21 cellular contexts compared by ENCODE assay signal in genomic region chr10:56258378-56258777, GRCh38.
DNase-seq lines count a peak whose midpoint lies in the region; ATAC-seq, FAIRE-seq and TF ChIP-seq lines count a peak whose summit lies in the region.
"Had no signal": no experiment of that assay in that cellular context is flagged by ENCODE, and none has a peak within 500 bp of the region (broad histone marks: within the 10 kb centered on the region; RNA-seq: fewer than 3 reads in every experiment).

No MANE protein-coding gene starts in this region.

- 55 to 66% methylated on average over 2 of the region's 2 CpGs for WGBS in heart right ventricle, 2 donors

- peaks cover 0 to 14% (median 0%) of the 10 kb centered on the region in 11 donors for H3K9me3 ChIP-seq in heart right ventricle
- H3K9me3 ChIP-seq: BLaER1 had no signal

- H3K36me3 ChIP-seq in heart right ventricle, result no peaks in the 10 kb centered on the region
- H3K36me3 ChIP-seq in GM23338 (ENCODE audit: insufficient read depth), result no peaks in the 10 kb centered on the region
- H3K36me3 ChIP-seq: BLaER1 had no signal

- DNase-seq in GM12891 (ENCODE audit: insufficient read length, low spot score), result no peak
- DNase-seq in OCI-M1 (lab: John Stamatoyannopoulos, UW), result peak; percentile 25
- DNase-seq in heart right ventricle, result no peak
- no peak for DNase-seq in GM23338 (ENCODE audit: low spot score)
- DNase-seq: CD4-positive, alpha-beta T cell; NCI-H1105 treated with DMSO at 0.1 percent for 48 hours; NCI-H146; NCI-H1930; NCI-H446; NCI-H524 treated with DMSO at 0.1 percent for 48 hours; NCI-H774; SHP77; T-cell had no signal

- no peaks in the 10 kb centered on the region for H3F3A ChIP-seq in GM23338 (replicated peaks; ENCODE audit: low read depth)

- H3K9me3 Mint-ChIP-seq in GM23338, result no peaks in the 10 kb centered on the region; the same call in 1 of the 3 replicates
- H3K9me3 Mint-ChIP-seq: CD4-positive, alpha-beta T cell had no signal

- H3K4me3 Mint-ChIP-seq in GM23338, result no peak overlapping the region
- H3K4me3 Mint-ChIP-seq: CD4-positive, alpha-beta T cell; T-cell had no signal

- H3K27ac ChIP-seq in heart right ventricle, result no peak overlapping the region
- no peak overlapping the region for H3K27ac ChIP-seq in GM23338 (ENCODE audit: low read depth)
- H3K27ac ChIP-seq: BLaER1, RWPE1 had no signal

- no peak overlapping the region for H2AFZ ChIP-seq in GM23338

- FAIRE-seq in GM12891 (lab: Jason Lieb, UNC), result no peak
- FAIRE-seq: G401.6 had no signal

- ATAC-seq in GM18868 (IDR thresholded peaks at IDR 0.05; ENCODE audit: unreplicated experiment) (peak; percentile 58), HG03565 (IDR thresholded peaks at IDR 0.05; ENCODE audit: unreplicated experiment) (peak; percentile 64), heart right ventricle (no peak), GM23338 (no peak), HG02610 (IDR thresholded peaks at IDR 0.05; ENCODE audit: unreplicated experiment) (no peak)
- ATAC-seq: HCT116, Panc1, T-cell had no signal

- H3K4me3 ChIP-seq in heart right ventricle (no peak overlapping the region), GM23338 (no peak overlapping the region)
- H3K4me3 ChIP-seq: BLaER1 had no signal

- TF ChIP-seq CTCF in heart right ventricle (IDR thresholded peaks at IDR 0.05) (no peak), GM23338 (conservative IDR thresholded peaks at IDR 0.05; ENCODE audit: low read depth in 2 of 2) (no peak)

- no peaks in the 10 kb centered on the region for H3K79me2 ChIP-seq in GM23338 (replicated peaks; ENCODE audit: insufficient read depth)

- peaks cover 2% of the 10 kb centered on the region for H3K27me3 Mint-ChIP-seq in GM23338 (ENCODE audit: insufficient read depth, low read depth, poor library complexity)
- H3K27me3 Mint-ChIP-seq: CD4-positive, alpha-beta T cell; T-cell had no signal

- no peaks in the 10 kb centered on the region for H4K20me1 ChIP-seq in GM23338 (replicated peaks; ENCODE audit: insufficient read depth)
- H4K20me1 ChIP-seq: BLaER1 had no signal

- H3K27me3 ChIP-seq in heart right ventricle (no peaks in the 10 kb centered on the region), GM23338 (ENCODE audit: insufficient read depth) (no peaks in the 10 kb centered on the region)
- H3K27me3 ChIP-seq: BLaER1 had no signal

- H3K4me1 Mint-ChIP-seq in GM23338, result no peaks in the 10 kb centered on the region
- H3K4me1 Mint-ChIP-seq: T-cell had no signal

- no peak overlapping the region for H3K4me2 ChIP-seq in GM23338
- H3K4me2 ChIP-seq: BLaER1 had no signal

- H3K27ac Mint-ChIP-seq in GM23338, result no peak overlapping the region
- H3K27ac Mint-ChIP-seq: CD4-positive, alpha-beta T cell; T-cell had no signal

- TF ChIP-seq POLR2A in GM12891 (IDR thresholded peaks at IDR 0.05; ENCODE audit: low read depth, low read length), result no peak

- H3K9me2 ChIP-seq in GM23338 (ENCODE audit: insufficient read depth), result peaks cover 12% of the 10 kb centered on the region

- no peaks in the 10 kb centered on the region for H3K36me3 Mint-ChIP-seq in GM23338 (ENCODE audit: low read depth)
- H3K36me3 Mint-ChIP-seq: T-cell had no signal

- intact Hi-C loops in heart right ventricle (cut with DNase I), result no loop called here

- H3K4me1 ChIP-seq in heart right ventricle (no peaks in the 10 kb centered on the region), GM23338 (ENCODE audit: insufficient read depth) (no peaks in the 10 kb centered on the region)
- H3K4me1 ChIP-seq: BLaER1 had no signal

TF ChIP-seq in GM12891, 5 proteins besides CTCF, POLR2A, EP300 and RAD21:
- TF ChIP-seq SPI1 (IDR thresholded peaks at IDR 0.05; ENCODE audit: low read depth, low read length), result peak; percentile 34; the same call in 1 of the 2 replicates
- no peak for TF ChIP-seq POLR2AphosphoS5 (IDR thresholded peaks at IDR 0.05; ENCODE audit: low read depth, low read length)

TF ChIP-seq in GM23338, 12 proteins besides CTCF, POLR2A, EP300 and RAD21:
- TF ChIP-seq ZNF331 (CRISPR knock-in tag; IDR thresholded peaks at IDR 0.05; ENCODE audit: low read depth) (no peak), EZH2 (IDR thresholded peaks at IDR 0.05; ENCODE audit: low read depth, unreplicated experiment) (no peak), ZNF114 (CRISPR knock-in tag; IDR thresholded peaks at IDR 0.05) (no peak), STAT1 (IDR thresholded peaks at IDR 0.05; ENCODE audit: unreplicated experiment) (no peak), CREB1 (CRISPR knock-in tag; IDR thresholded peaks at IDR 0.05; ENCODE audit: low read depth) (no peak), EZH2phosphoT487 (IDR thresholded peaks at IDR 0.05; ENCODE audit: unreplicated experiment) (no peak)
- TF ChIP-seq, protein P1, sequence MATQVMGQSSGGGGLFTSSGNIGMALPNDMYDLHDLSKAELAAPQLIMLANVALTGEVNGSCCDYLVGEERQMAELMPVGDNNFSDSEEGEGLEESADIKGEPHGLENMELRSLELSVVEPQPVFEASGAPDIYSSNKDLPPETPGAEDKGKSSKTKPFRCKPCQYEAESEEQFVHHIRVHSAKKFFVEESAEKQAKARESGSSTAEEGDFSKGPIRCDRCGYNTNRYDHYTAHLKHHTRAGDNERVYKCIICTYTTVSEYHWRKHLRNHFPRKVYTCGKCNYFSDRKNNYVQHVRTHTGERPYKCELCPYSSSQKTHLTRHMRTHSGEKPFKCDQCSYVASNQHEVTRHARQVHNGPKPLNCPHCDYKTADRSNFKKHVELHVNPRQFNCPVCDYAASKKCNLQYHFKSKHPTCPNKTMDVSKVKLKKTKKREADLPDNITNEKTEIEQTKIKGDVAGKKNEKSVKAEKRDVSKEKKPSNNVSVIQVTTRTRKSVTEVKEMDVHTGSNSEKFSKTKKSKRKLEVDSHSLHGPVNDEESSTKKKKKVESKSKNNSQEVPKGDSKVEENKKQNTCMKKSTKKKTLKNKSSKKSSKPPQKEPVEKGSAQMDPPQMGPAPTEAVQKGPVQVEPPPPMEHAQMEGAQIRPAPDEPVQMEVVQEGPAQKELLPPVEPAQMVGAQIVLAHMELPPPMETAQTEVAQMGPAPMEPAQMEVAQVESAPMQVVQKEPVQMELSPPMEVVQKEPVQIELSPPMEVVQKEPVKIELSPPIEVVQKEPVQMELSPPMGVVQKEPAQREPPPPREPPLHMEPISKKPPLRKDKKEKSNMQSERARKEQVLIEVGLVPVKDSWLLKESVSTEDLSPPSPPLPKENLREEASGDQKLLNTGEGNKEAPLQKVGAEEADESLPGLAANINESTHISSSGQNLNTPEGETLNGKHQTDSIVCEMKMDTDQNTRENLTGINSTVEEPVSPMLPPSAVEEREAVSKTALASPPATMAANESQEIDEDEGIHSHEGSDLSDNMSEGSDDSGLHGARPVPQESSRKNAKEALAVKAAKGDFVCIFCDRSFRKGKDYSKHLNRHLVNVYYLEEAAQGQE (IDR thresholded peaks at IDR 0.05; ENCODE audit: unreplicated experiment), result no peak
- TF ChIP-seq, protein P2, sequence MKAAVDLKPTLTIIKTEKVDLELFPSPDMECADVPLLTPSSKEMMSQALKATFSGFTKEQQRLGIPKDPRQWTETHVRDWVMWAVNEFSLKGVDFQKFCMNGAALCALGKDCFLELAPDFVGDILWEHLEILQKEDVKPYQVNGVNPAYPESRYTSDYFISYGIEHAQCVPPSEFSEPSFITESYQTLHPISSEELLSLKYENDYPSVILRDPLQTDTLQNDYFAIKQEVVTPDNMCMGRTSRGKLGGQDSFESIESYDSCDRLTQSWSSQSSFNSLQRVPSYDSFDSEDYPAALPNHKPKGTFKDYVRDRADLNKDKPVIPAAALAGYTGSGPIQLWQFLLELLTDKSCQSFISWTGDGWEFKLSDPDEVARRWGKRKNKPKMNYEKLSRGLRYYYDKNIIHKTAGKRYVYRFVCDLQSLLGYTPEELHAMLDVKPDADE (IDR thresholded peaks at IDR 0.05), result no peak

Comparison
In these comparisons a context has a peak if more than half of its experiments do, and no peak if none do; other contexts are left out.
1. ATAC-seq: peak in GM18868 (single experiment) and HG03565 (single experiment); none in heart right ventricle (0 of 8), GM23338 (single experiment) and HG02610 (single experiment).